Comparison of ENCODE assay signal across 19 cellular contexts in genomic region chr6:128280960-128281359, GRCh38.
A peak's percentile ranks its signal among the peaks of the same experiment; 100 is the strongest.
DNase-seq lines count a peak whose midpoint lies in the region; ATAC-seq and TF ChIP-seq lines count a peak whose summit lies in the region.
"Had no signal": no experiment of that assay in that cellular context is flagged by ENCODE, and none has a peak within 500 bp of the region (broad histone marks: within the 10 kb centered on the region; RNA-seq: fewer than 3 reads in every experiment).

No MANE protein-coding gene starts in this region.

- H3K9me3 ChIP-seq in endodermal cell (ENCODE audit: control insufficient read depth, low read length) (no peaks in the 10 kb centered on the region), right lobe of liver (no peaks in the 10 kb centered on the region)
- H3K9me3 ChIP-seq: BLaER1 treated with 17β-estradiol and CSF1 and Interleukin-3, amounts not matched to agents 10 nM and 100 nM; SK-N-SH had no signal

- no peak overlapping the region for H3K4me3 Mint-ChIP-seq in endodermal cell

- no peaks in the 10 kb centered on the region for H3K36me3 ChIP-seq in endodermal cell (ENCODE audit: control insufficient read depth, insufficient read depth, low read length)
- H3K36me3 ChIP-seq in right lobe of liver, result no peaks in the 10 kb centered on the region
- H3K36me3 ChIP-seq: BLaER1 treated with 17β-estradiol and CSF1 and Interleukin-3, amounts not matched to agents 10 nM and 100 nM had no signal

- H3K27me3 ChIP-seq in endodermal cell (ENCODE audit: control insufficient read depth, insufficient read depth, low read length, poor library complexity, severe bottlenecking) (no peaks in the 10 kb centered on the region), right lobe of liver (no peaks in the 10 kb centered on the region), foreskin keratinocyte (no peaks in the 10 kb centered on the region)
- H3K27me3 ChIP-seq: BLaER1 treated with 17β-estradiol and CSF1 and Interleukin-3, amounts not matched to agents 10 nM and 100 nM had no signal

- H3K4me3 ChIP-seq in endodermal cell (ENCODE audit: low read length) (no peak overlapping the region), right lobe of liver (no peak overlapping the region)
- H3K4me3 ChIP-seq: BLaER1 treated with 17β-estradiol and CSF1 and Interleukin-3, amounts not matched to agents 10 nM and 100 nM had no signal

- H3K27ac ChIP-seq in endodermal cell (ENCODE audit: low read depth, low read length), result no peak overlapping the region
- no peak overlapping the region for H3K27ac ChIP-seq in right lobe of liver
- H3K27ac ChIP-seq in foreskin keratinocyte, result no peak overlapping the region
- H3K27ac ChIP-seq: 22Rv1; BLaER1 treated with 17β-estradiol and CSF1 and Interleukin-3, amounts not matched to agents 10 nM and 100 nM; HL-60; KMS-11 had no signal

- peaks cover 32% of the 10 kb centered on the region for H3K4me1 Mint-ChIP-seq in endodermal cell

- H3K9me3 Mint-ChIP-seq in endodermal cell, result no peaks in the 10 kb centered on the region

- TF ChIP-seq CTCF in endodermal cell (conservative IDR thresholded peaks at IDR 0.05), result no peak
- no peak for TF ChIP-seq CTCF in right lobe of liver (IDR thresholded peaks at IDR 0.05)
- TF ChIP-seq CTCF in foreskin keratinocyte (conservative IDR thresholded peaks at IDR 0.05), result no peak

- peak; percentile 0 for DNase-seq in DMS53 (lab: John Stamatoyannopoulos, UW)
- no peak for DNase-seq in DMS53 treated with DMSO at 0.1 percent for 48 hours (lab: John Stamatoyannopoulos, UW; ENCODE audit: unreplicated experiment)
- DNase-seq in endodermal cell, result peak; percentile 73
- peak; percentile 31 to 74 (median 70) for DNase-seq in right lobe of liver
- DNase-seq in foreskin keratinocyte, result no peak
- DNase-seq in activated CD8-positive, alpha-beta memory T cell treated with anti-CD3 and anti-CD28 coated beads, Interleukin-2, amount 50 U/mL, for 4 hours, result no peak
- DNase-seq in activated CD4-positive, alpha-beta T cell treated with anti-CD3 and anti-CD28 coated beads, Interleukin-2, amount 50 U/mL, for 48 hours, result no peak
- no peak for DNase-seq in NCI-H1417 treated with DMSO at 0.1 percent for 48 hours (lab: John Stamatoyannopoulos, UW)
- DNase-seq: EL, NCI-H1092, NCI-H187 treated with DMSO at 0.1 percent for 48 hours, NCI-H446 treated with DMSO at 0.1 percent for 48 hours, Right ventricle myocardium superior, SK-N-SH had no signal

- TF ChIP-seq POLR2A in right lobe of liver (IDR thresholded peaks at IDR 0.05), result no peak

- H3K9ac ChIP-seq in endodermal cell (ENCODE audit: extremely low read depth, low read length, poor library complexity, severe bottlenecking), result no peak overlapping the region
- H3K9ac ChIP-seq: BLaER1 treated with 17β-estradiol and CSF1 and Interleukin-3, amounts not matched to agents 10 nM and 100 nM; KMS-11; SK-N-SH had no signal

- H3K27ac Mint-ChIP-seq in endodermal cell, result no peak overlapping the region

- peak; percentile 97 to 99 (median 98) for ATAC-seq in right lobe of liver
- no peak for ATAC-seq in foreskin keratinocyte
- ATAC-seq: Panc1 had no signal

- no peaks in the 10 kb centered on the region for H3K27me3 Mint-ChIP-seq in endodermal cell (ENCODE audit: insufficient read depth)

- intact Hi-C loops in right lobe of liver (cut with DNase I), result no loop called here

- no peaks in the 10 kb centered on the region for H3K36me3 Mint-ChIP-seq in endodermal cell (ENCODE audit: low read depth)

- WGBS in endodermal cell (ENCODE audit: insufficient coverage in 1 of 2, insufficient read length in 1 of 2), 2 experiments, result 90% methylated on average over 1 of the region's 2 CpGs; no CpG with 5 or more reads in 1 of the 2 experiments
- 44% methylated on average over 2 of the region's 2 CpGs for WGBS in right lobe of liver (ENCODE audit: insufficient coverage, low coverage, low lambda C conversion rate, missing lambda C conversion rate)

- H3K4me1 ChIP-seq in endodermal cell (ENCODE audit: control insufficient read depth, insufficient read depth, low read length) (peaks cover 9% of the 10 kb centered on the region), right lobe of liver (peaks cover 0 to 22% (median 5%) of the 10 kb centered on the region in 4 donors), foreskin keratinocyte (peaks cover 10% of the 10 kb centered on the region)

Comparison
In these comparisons a context has a peak if more than half of its experiments do, and no peak if none do; other contexts are left out.
1. DNase-seq: peak in DMS53 (single experiment), endodermal cell (single experiment) and right lobe of liver (3 of 3); none in DMS53 treated with DMSO at 0.1 percent for 48 hours (single experiment), foreskin keratinocyte (0 of 2), activated CD8-positive, alpha-beta memory T cell treated with anti-CD3 and anti-CD28 coated beads, Interleukin-2, amount 50 U/mL, for 4 hours (single experiment), activated CD4-positive, alpha-beta T cell treated with anti-CD3 and anti-CD28 coated beads, Interleukin-2, amount 50 U/mL, for 48 hours (0 of 2) and NCI-H1417 treated with DMSO at 0.1 percent for 48 hours (single experiment).